8 cellular contexts compared by ENCODE assay signal in genomic region chr5:141604318-141604717, GRCh38. TPM values are rescaled to one million over a fixed set of nuclear protein-coding genes. Genes with fewer than 3 reads are reported as not detected.
DNase-seq lines count a peak whose midpoint lies in the region; ATAC-seq, FAIRE-seq and TF ChIP-seq lines count a peak whose summit lies in the region.

No MANE protein-coding gene starts in this region.

- H3K36me3 ChIP-seq in right lobe of liver, result no peaks in the 10 kb centered on the region

- H3K4me3 ChIP-seq in right lobe of liver, result no peak overlapping the region

- TF ChIP-seq POLR2A in GM12891 (IDR thresholded peaks at IDR 0.05; ENCODE audit: low read depth, low read length) (no peak), right lobe of liver (IDR thresholded peaks at IDR 0.05) (no peak)

- H3K27ac Mint-ChIP-seq in MCF 10A (ENCODE audit: low read depth, unreplicated experiment) (peak overlapping the region; percentile 98), glutamatergic neuron (ENCODE audit: unreplicated experiment) (no peak overlapping the region)

- peak overlapping the region in 1 of 3 donors; percentile 1 for H3K27ac ChIP-seq in right lobe of liver

- ATAC-seq in right lobe of liver (peak; percentile 41 to 70 (median 55)), HG03460 (IDR thresholded peaks at IDR 0.05; ENCODE audit: unreplicated experiment) (no peak)

- no peak for TF ChIP-seq CTCF in MCF 10A (IDR thresholded peaks at IDR 0.05; ENCODE audit: unreplicated experiment)
- TF ChIP-seq CTCF in right lobe of liver (IDR thresholded peaks at IDR 0.05), result no peak
- TF ChIP-seq CTCF in glutamatergic neuron (IDR thresholded peaks at IDR 0.05; ENCODE audit: partially characterized antibody, unreplicated experiment), result no peak

- H3K4me1 Mint-ChIP-seq in MCF 10A (ENCODE audit: insufficient read depth, unreplicated experiment) (peaks cover 38% of the 10 kb centered on the region), glutamatergic neuron (ENCODE audit: low read depth, unreplicated experiment) (peaks cover 3% of the 10 kb centered on the region)

- H3K27me3 Mint-ChIP-seq in MCF 10A (ENCODE audit: insufficient read depth, unreplicated experiment) (no peaks in the 10 kb centered on the region), glutamatergic neuron (ENCODE audit: unreplicated experiment) (no peaks in the 10 kb centered on the region)

- no TSS peak for BruUV-seq in MCF 10A (replicated peaks; lab: Mats Ljungman, UMichigan)

- H3K4me1 ChIP-seq in right lobe of liver, result peaks cover 0 to 69% (median 22%) of the 10 kb centered on the region in 4 donors

- DNase-seq in GM12891 (ENCODE audit: insufficient read length, low spot score) (no peak), NCI-H69 (lab: John Stamatoyannopoulos, UW) (peak; percentile 21), MCF 10A (ENCODE audit: unreplicated experiment) (peak; percentile 98), right lobe of liver (no peak), urothelium cell line (ENCODE audit: low spot score) (peak; percentile 36), globus pallidus (ENCODE audit: low spot score) (no peak), glutamatergic neuron (no peak)

- H3K36me3 Mint-ChIP-seq in MCF 10A (ENCODE audit: insufficient read depth, unreplicated experiment) (peaks cover 18% of the 10 kb centered on the region), glutamatergic neuron (ENCODE audit: unreplicated experiment) (no peaks in the 10 kb centered on the region)

- peak overlapping the region; percentile 63 for H3K4me3 Mint-ChIP-seq in MCF 10A (ENCODE audit: unreplicated experiment)
- H3K4me3 Mint-ChIP-seq in glutamatergic neuron (ENCODE audit: unreplicated experiment), result no peak overlapping the region

- POLR2A ChIA-PET in MCF 10A (lab: Yijun Ruan, JAX), result interaction anchor here (0.7 to 14.7 kb wide), 10 partner anchors 11 to 387 kb away, joined by 3 to 385 read pairs (median 6); partner anchors contain the start of genes DIAPH1, HDAC3 and RELL2

- intact Hi-C loops in MCF 10A (cut with micrococcal nuclease), result loop anchor here (1.0 to 10.0 kb wide), 2 partner anchors 15 to 630 kb away; no protein-coding TSS in a partner anchor
- intact Hi-C loops in right lobe of liver (cut with DNase I), result no loop called here

- no peaks in the 10 kb centered on the region for H3K9me3 ChIP-seq in right lobe of liver

- H3K27me3 ChIP-seq in right lobe of liver, result no peaks in the 10 kb centered on the region

- FAIRE-seq in GM12891 (lab: Jason Lieb, UNC) (peak; percentile 76), urothelium cell line (lab: Jason Lieb, UNC) (no peak)

- H3K9me3 Mint-ChIP-seq in MCF 10A (ENCODE audit: unreplicated experiment), result no peaks in the 10 kb centered on the region
- no peaks in the 10 kb centered on the region for H3K9me3 Mint-ChIP-seq in glutamatergic neuron (ENCODE audit: unreplicated experiment)

- CTCF ChIA-PET in MCF 10A (lab: Yijun Ruan, JAX), result interaction anchor here (0.6 to 9.1 kb wide), 9 partner anchors 11 to 207 kb away, joined by 3 to 165 read pairs (median 3); partner anchors contain the start of genes DIAPH1, PCDHGB5 and RELL2

- WGBS in right lobe of liver (ENCODE audit: insufficient coverage, low coverage, low lambda C conversion rate, missing lambda C conversion rate), result 19% methylated on average over 3 of the region's 3 CpGs

TF ChIP-seq in GM12891, 5 proteins besides CTCF, POLR2A, EP300 and RAD21:
- TF ChIP-seq TAF1 (IDR thresholded peaks at IDR 0.05; ENCODE audit: low read depth, low read length), result no peak
- no peak for TF ChIP-seq POLR2AphosphoS5 (IDR thresholded peaks at IDR 0.05; ENCODE audit: low read depth, low read length)
- no peak for TF ChIP-seq PAX5 (IDR thresholded peaks at IDR 0.05; ENCODE audit: insufficient read depth, low read length, severe bottlenecking)
- no peak for TF ChIP-seq POU2F2 (IDR thresholded peaks at IDR 0.05; ENCODE audit: low read depth, low read length)
- TF ChIP-seq SPI1 (IDR thresholded peaks at IDR 0.05; ENCODE audit: low read depth, low read length), result no peak

RNA-seq across cellular contexts. Expression of gene DIAPH1, which starts 14.5 kb away (rescaled TPM):
- polyA plus RNA-seq in GM12891 (2012; ENCODE audit: low read depth, missing spikeins), result 71.9 TPM
- total RNA-seq in MCF 10A (2022), result 203 and 228 TPM in 2 replicates
- total RNA-seq in right lobe of liver, result 100 to 1,000 TPM in 4 of 6 experiments, 10 to 100 TPM in 2; 93.7 to 114 (median 107) TPM
- 51.6 TPM for total RNA-seq in glutamatergic neuron (ENCODE audit: unreplicated experiment)

RNA-seq across cellular contexts. Expression of gene HDAC3, which starts 32.3 kb away (rescaled TPM):
- polyA plus RNA-seq in GM12891 (2012; ENCODE audit: low read depth, missing spikeins), result 69.9 TPM
- total RNA-seq in MCF 10A (2022) (83.5 and 85.6 TPM in 2 replicates), right lobe of liver (10 to 100 TPM; 18.2 to 26.5 (median 23.3) TPM), glutamatergic neuron (ENCODE audit: unreplicated experiment) (81.8 TPM)

RNA-seq across cellular contexts. Expression of gene RELL2, which starts 32.5 kb away (rescaled TPM):
- 3.8 TPM for polyA plus RNA-seq in GM12891 (2012; ENCODE audit: low read depth, missing spikeins)
- total RNA-seq in MCF 10A (2022) (12.5 and 13.3 TPM in 2 replicates), right lobe of liver (1 to 10 TPM in 4 of 6 experiments, under 1 TPM in 2; 0.53 to 2.6 (median 1.2) TPM), glutamatergic neuron (ENCODE audit: unreplicated experiment) (12.6 TPM)

RNA-seq across cellular contexts. Expression of gene FCHSD1, which starts 46.9 kb away (rescaled TPM):
- 17.5 TPM for polyA plus RNA-seq in GM12891 (2012; ENCODE audit: low read depth, missing spikeins)
- total RNA-seq in MCF 10A (2022) (21.2 and 22.1 TPM in 2 replicates), right lobe of liver (1 to 10 TPM in 5 of 6 experiments, under 1 TPM in 1; 0.77 to 6.4 (median 3.3) TPM), glutamatergic neuron (ENCODE audit: unreplicated experiment) (25.8 TPM)

Comparison
In these comparisons a context has a peak if more than half of its experiments do, and no peak if none do; other contexts are left out.
1. DNase-seq: peak in NCI-H69 (single experiment), MCF 10A (single experiment) and urothelium cell line (single experiment); none in GM12891 (single experiment), right lobe of liver (0 of 3), globus pallidus (single experiment) and glutamatergic neuron (single experiment).